In genomic region chr9:92324889-92325268, GRCh38 we compare ENCODE assay signal across 8 cellular contexts. TPM values are rescaled to one million over a fixed set of nuclear protein-coding genes. Genes with fewer than 3 reads are reported as not detected.
DNase-seq lines count a peak whose midpoint lies in the region; ATAC-seq, FAIRE-seq and TF ChIP-seq lines count a peak whose summit lies in the region.

No MANE protein-coding gene starts in this region.

- TSS peak; percentile 79 for BruUV-seq in HepG2 (replicated peaks; lab: Mats Ljungman, UMichigan)

- H3K36me3 ChIP-seq in HepG2 (replicated peaks in 1 of 2; ENCODE audit: control insufficient read depth in 1 of 2, insufficient read depth in 2 of 2, low read length in 2 of 2) (peaks cover 0 to 22% of the 10 kb centered on the region in 2 experiments; a peak in 3 of 5 replicates), thyroid gland (peaks cover 8 to 9% of the 10 kb centered on the region in 2 donors)

- no peak for TF ChIP-seq RAD21 in HepG2 (CRISPR knock-in tag; IDR thresholded peaks at IDR 0.05)

- no peak for FAIRE-seq in HepG2 (lab: Jason Lieb, UNC)

- H3K4me3 Mint-ChIP-seq in brain: peak overlapping the region; percentile 97 to 98 (median 97)

- peaks cover 41% of the 10 kb centered on the region for H3K4me1 Mint-ChIP-seq in brain

- peaks cover 10% of the 10 kb centered on the region for H3K27me3 Mint-ChIP-seq in brain

- H3K9ac ChIP-seq in HepG2 (ENCODE audit: insufficient read depth, low read depth, low read length): peak overlapping the region; percentile 98

- H3K4me1 ChIP-seq in HepG2 (ENCODE audit: insufficient read depth, low read length) (peaks cover 40% of the 10 kb centered on the region), thyroid gland (peaks cover 15 to 16% of the 10 kb centered on the region in 2 donors)

- WGBS in HepG2 (ENCODE audit: low lambda C conversion rate): 4% methylated on average over 12 of the region's 12 CpGs
- 0 to 1% methylated on average over 12 of the region's 12 CpGs for WGBS in thyroid gland, 2 donors

- no peaks in the 10 kb centered on the region; a peak in 1 of 5 replicates for H3K27me3 ChIP-seq in HepG2 (ENCODE audit: control insufficient read depth in 1 of 2, insufficient read depth in 2 of 2, low read length in 2 of 2)
- H3K27me3 ChIP-seq in thyroid gland: no peaks in the 10 kb centered on the region

- H3K36me3 Mint-ChIP-seq in brain: peaks cover 16% of the 10 kb centered on the region

- POLR2A ChIA-PET in HepG2 (lab: Yijun Ruan, JAX): interaction anchor here (0.9 to 2.4 kb wide), 6 partner anchors 11 to 1132 kb away, joined by 3 to 12 read pairs (median 4); partner anchors contain the start of gene IPPK

- peaks cover 29% of the 10 kb centered on the region for H3K79me2 ChIP-seq in HepG2 (ENCODE audit: insufficient read depth, low read length)

- CTCF ChIA-PET in HepG2 (lab: Yijun Ruan, JAX; ENCODE audit: low intra/inter-chr PET ratio, low total read pairs): no interaction called here

- TF ChIP-seq CTCF in brain (conservative IDR thresholded peaks at IDR 0.05) (no peak), HepG2 (CRISPR knock-in tag; IDR thresholded peaks at IDR 0.05) (no peak), thyroid gland (IDR thresholded peaks at IDR 0.05) (no peak)

- H3K27ac ChIP-seq in HepG2 (ENCODE audit: extremely low read length, insufficient read depth, low read length): peak overlapping the region; percentile 96
- peak overlapping the region; percentile 96 to 100 (median 98) for H3K27ac ChIP-seq in thyroid gland

- peak overlapping the region; percentile 84 for H2AFZ ChIP-seq in HepG2 (ENCODE audit: low read length)

- no peaks in the 10 kb centered on the region for H4K20me1 ChIP-seq in HepG2 (ENCODE audit: insufficient read depth, low read length)

- peaks cover 0 to 3% (median 0%) of the 10 kb centered on the region in 5 experiments for H3K9me3 Mint-ChIP-seq in brain

- peak overlapping the region; percentile 94 for H3K4me2 ChIP-seq in HepG2 (ENCODE audit: low read depth, low read length)

- peak; percentile 5 for ATAC-seq in GM18870 (IDR thresholded peaks at IDR 0.05; ENCODE audit: unreplicated experiment)
- peak; percentile 17 for ATAC-seq in HG03342 (IDR thresholded peaks at IDR 0.05; ENCODE audit: unreplicated experiment)
- peak; percentile 71 for ATAC-seq in HepG2

- DNase-seq in HepG2 (ENCODE audit: low spot score): no peak
- no peak for DNase-seq in thyroid gland
- no peak for DNase-seq in CD1c-positive myeloid dendritic cell (ENCODE audit: extremely low spot score)
- no peak for DNase-seq in NK-92 (lab: John Stamatoyannopoulos, UW; ENCODE audit: unreplicated experiment)
- no peak for DNase-seq in HPDE6-E6E7 (ENCODE audit: extremely low spot score)

- peak overlapping the region; percentile 74 to 98 (median 93) for H3K4me3 ChIP-seq in HepG2 (replicated peaks in 1 of 3; ENCODE audit: insufficient read depth in 1 of 3, low read depth in 2 of 3, low read length in 3 of 3)
- H3K4me3 ChIP-seq in thyroid gland (replicated peaks in 1 of 3): peak overlapping the region; percentile 50 to 60 (median 50)

- in situ Hi-C loops in HepG2 (cut with HindIII; ENCODE audit: extremely low pct_ligation_motif_present, low pct_unique_long_range_greater_than_20kb): loop anchor here (10.0 kb wide), 1 partner anchor 310 kb away; no protein-coding TSS in a partner anchor

- H3K9me3 ChIP-seq in HepG2 (ENCODE audit: low read length) (no peaks in the 10 kb centered on the region), thyroid gland (no peaks in the 10 kb centered on the region)

- TF ChIP-seq POLR2A in HepG2 (IDR thresholded peaks at IDR 0.05; ENCODE audit: insufficient read depth in 1 of 2, low read depth in 2 of 2, low read length in 2 of 2): no peak
- TF ChIP-seq POLR2A in thyroid gland (IDR thresholded peaks at IDR 0.05): peak in 1 of 2 donors; percentile 25

- peak overlapping the region; percentile 96 to 99 (median 98) for H3K27ac Mint-ChIP-seq in brain

- TF ChIP-seq EP300 in HepG2 (IDR thresholded peaks at IDR 0.05; ENCODE audit: low read depth in 2 of 2, low read length in 2 of 2): no peak
- TF ChIP-seq EP300 in HepG2 (CRISPR knock-in tag; IDR thresholded peaks at IDR 0.05; ENCODE audit: borderline replicate concordance): no peak

- intact Hi-C loops in HepG2 (cut with micrococcal nuclease; ENCODE audit: unreplicated experiment) (loop anchor here (2.0 kb wide), 1 partner anchor 310 kb away; no protein-coding TSS in a partner anchor), thyroid gland (cut with DNase I) (loop anchor here (5.0 kb wide), 1 partner anchor 467 kb away; no protein-coding TSS in a partner anchor)

RNA-seq across cellular contexts. Expression of gene NOL8, which starts 0.3 kb away (rescaled TPM):
- 8.1 TPM for polyA plus RNA-seq in brain (ENCODE audit: insufficient read depth, low read depth, low replicate concordance)
- total RNA-seq in HepG2 (2016; rRNA removed; fragmentation: Illumina TruSeq; extraction: Trizol): 35.4 and 36.3 TPM in 2 replicates
- total RNA-seq in HepG2 (2016; cell fraction: cytosol; rRNA removed; fragmentation: Illumina TruSeq; extraction: Trizol; ENCODE audit: low read depth): 19.9 and 24.9 TPM in 2 replicates
- total RNA-seq in HepG2 (2016; cell fraction: insoluble cytoplasmic fraction; rRNA removed; fragmentation: Illumina TruSeq; extraction: Trizol): 33.5 and 36.8 TPM in 2 replicates
- total RNA-seq in HepG2 (2016; cell fraction: membrane; rRNA removed; fragmentation: Illumina TruSeq; extraction: Trizol): 14.0 and 17.4 TPM in 2 replicates
- total RNA-seq in HepG2 (2016; cell fraction: nucleus; rRNA removed; fragmentation: Illumina TruSeq; extraction: Trizol): 59.6 and 61.3 TPM in 2 replicates
- polyA plus RNA-seq in HepG2 (2011; rRNA removed): 11.3 and 12.8 TPM in 2 replicates
- polyA plus RNA-seq in HepG2 (2011; cell fraction: cytosol; rRNA removed): 3.3 and 4.5 TPM in 2 replicates
- polyA plus RNA-seq in HepG2 (2011; cell fraction: nucleus; rRNA removed): 27.5 and 32.9 TPM in 2 replicates
- 17.8 and 22.1 TPM in 2 replicates for polyA plus RNA-seq in HepG2 (2012)
- 1.8 and 1.9 TPM in 2 replicates for polyA plus RNA-seq in HepG2 (2016; cell fraction: cytosol; fragmentation: Illumina TruSeq; extraction: Trizol; ENCODE audit: low read depth)
- 34.7 and 35.4 TPM in 2 replicates for polyA plus RNA-seq in HepG2 (2016; cell fraction: insoluble cytoplasmic fraction; fragmentation: Illumina TruSeq; extraction: Trizol; ENCODE audit: low read depth)
- 4.0 and 4.1 TPM in 2 replicates for polyA plus RNA-seq in HepG2 (2016; cell fraction: membrane; fragmentation: Illumina TruSeq; extraction: Trizol; ENCODE audit: low read depth)
- 104 and 110 TPM in 2 replicates for polyA plus RNA-seq in HepG2 (2016; cell fraction: nucleus; fragmentation: Illumina TruSeq; extraction: Trizol; ENCODE audit: insufficient read depth, low read depth)
- 9.2 and 37.1 TPM in 2 replicates for polyA minus RNA-seq in HepG2 (2011; rRNA and poly(A)+ RNA removed; ENCODE audit: low replicate concordance)
- polyA minus RNA-seq in HepG2 (2011; cell fraction: cytosol; rRNA and poly(A)+ RNA removed): 6.8 and 10.6 TPM in 2 replicates
- 71.3 and 97.8 TPM in 2 replicates for polyA minus RNA-seq in HepG2 (2011; cell fraction: nucleus; rRNA and poly(A)+ RNA removed)
- total RNA-seq in thyroid gland: 10 to 100 TPM; 30.0 to 38.2 (median 33.6) TPM

RNA-seq across cellular contexts. Expression of gene CENPP, which starts 0.9 kb away (rescaled TPM):
- 11.2 TPM for polyA plus RNA-seq in brain (ENCODE audit: insufficient read depth, low read depth, low replicate concordance)
- 11.0 and 11.4 TPM in 2 replicates for total RNA-seq in HepG2 (2016; rRNA removed; fragmentation: Illumina TruSeq; extraction: Trizol)
- total RNA-seq in HepG2 (2016; cell fraction: cytosol; rRNA removed; fragmentation: Illumina TruSeq; extraction: Trizol; ENCODE audit: low read depth): 2.3 and 3.3 TPM in 2 replicates
- total RNA-seq in HepG2 (2016; cell fraction: insoluble cytoplasmic fraction; rRNA removed; fragmentation: Illumina TruSeq; extraction: Trizol): 9.2 and 12.7 TPM in 2 replicates
- 6.4 and 7.6 TPM in 2 replicates for total RNA-seq in HepG2 (2016; cell fraction: membrane; rRNA removed; fragmentation: Illumina TruSeq; extraction: Trizol)
- total RNA-seq in HepG2 (2016; cell fraction: nucleus; rRNA removed; fragmentation: Illumina TruSeq; extraction: Trizol): 14.0 and 16.0 TPM in 2 replicates
- polyA plus RNA-seq in HepG2 (2011; rRNA removed): 1.2 and 2.0 TPM in 2 replicates
- polyA plus RNA-seq in HepG2 (2011; cell fraction: cytosol; rRNA removed): 0.59 and 0.67 TPM in 2 replicates
- 0.63 and 0.69 TPM in 2 replicates for polyA plus RNA-seq in HepG2 (2011; cell fraction: nucleus; rRNA removed)
- 2.4 and 3.9 TPM in 2 replicates for polyA plus RNA-seq in HepG2 (2012)
- 3.7 and 4.4 TPM in 2 replicates for polyA plus RNA-seq in HepG2 (2016; cell fraction: cytosol; fragmentation: Illumina TruSeq; extraction: Trizol; ENCODE audit: low read depth)
- polyA plus RNA-seq in HepG2 (2016; cell fraction: insoluble cytoplasmic fraction; fragmentation: Illumina TruSeq; extraction: Trizol; ENCODE audit: low read depth): 9.4 and 13.3 TPM in 2 replicates
- polyA plus RNA-seq in HepG2 (2016; cell fraction: membrane; fragmentation: Illumina TruSeq; extraction: Trizol; ENCODE audit: low read depth): 5.5 and 5.6 TPM in 2 replicates
- 3.7 and 5.9 TPM in 2 replicates for polyA plus RNA-seq in HepG2 (2016; cell fraction: nucleus; fragmentation: Illumina TruSeq; extraction: Trizol; ENCODE audit: insufficient read depth, low read depth)
- 1.3 and 4.8 TPM in 2 replicates for polyA minus RNA-seq in HepG2 (2011; rRNA and poly(A)+ RNA removed; ENCODE audit: low replicate concordance)
- polyA minus RNA-seq in HepG2 (2011; cell fraction: cytosol; rRNA and poly(A)+ RNA removed): 0.79 and 1.3 TPM in 2 replicates
- polyA minus RNA-seq in HepG2 (2011; cell fraction: nucleus; rRNA and poly(A)+ RNA removed): 5.2 and 6.4 TPM in 2 replicates
- 10 to 100 TPM in 1 of 4 donors, 1 to 10 TPM in 3; 1.5 to 11.6 (median 5.5) TPM for total RNA-seq in thyroid gland

RNA-seq across cellular contexts. Expression of gene IARS1, which starts 31.4 kb away (rescaled TPM):
- polyA plus RNA-seq in brain (ENCODE audit: insufficient read depth, low read depth, low replicate concordance) (41.7 TPM), HepG2 (2011; rRNA removed) (55.9 and 58.6 TPM in 2 replicates)
- total RNA-seq in HepG2 (2016; rRNA removed; fragmentation: Illumina TruSeq; extraction: Trizol) (185 and 277 TPM in 2 replicates), thyroid gland (100 to 1,000 TPM in 2 of 4 donors, 10 to 100 TPM in 2; 85.2 to 317 (median 110) TPM)
- total RNA-seq in HepG2 (2016; cell fraction: cytosol; rRNA removed; fragmentation: Illumina TruSeq; extraction: Trizol; ENCODE audit: low read depth): 84.7 and 106 TPM in 2 replicates
- 179 and 271 TPM in 2 replicates for total RNA-seq in HepG2 (2016; cell fraction: insoluble cytoplasmic fraction; rRNA removed; fragmentation: Illumina TruSeq; extraction: Trizol)
- 78.5 and 86.4 TPM in 2 replicates for total RNA-seq in HepG2 (2016; cell fraction: membrane; rRNA removed; fragmentation: Illumina TruSeq; extraction: Trizol)
- 163 and 177 TPM in 2 replicates for total RNA-seq in HepG2 (2016; cell fraction: nucleus; rRNA removed; fragmentation: Illumina TruSeq; extraction: Trizol)
- polyA plus RNA-seq in HepG2 (2011; cell fraction: cytosol; rRNA removed): 29.6 and 45.6 TPM in 2 replicates
- 139 and 184 TPM in 2 replicates for polyA plus RNA-seq in HepG2 (2011; cell fraction: nucleus; rRNA removed)
- 119 and 136 TPM in 2 replicates for polyA plus RNA-seq in HepG2 (2012)
- polyA plus RNA-seq in HepG2 (2016; cell fraction: cytosol; fragmentation: Illumina TruSeq; extraction: Trizol; ENCODE audit: low read depth): 6.9 and 7.5 TPM in 2 replicates
- polyA plus RNA-seq in HepG2 (2016; cell fraction: insoluble cytoplasmic fraction; fragmentation: Illumina TruSeq; extraction: Trizol; ENCODE audit: low read depth): 143 and 151 TPM in 2 replicates
- polyA plus RNA-seq in HepG2 (2016; cell fraction: membrane; fragmentation: Illumina TruSeq; extraction: Trizol; ENCODE audit: low read depth): 15.1 and 17.8 TPM in 2 replicates
- 120 and 132 TPM in 2 replicates for polyA plus RNA-seq in HepG2 (2016; cell fraction: nucleus; fragmentation: Illumina TruSeq; extraction: Trizol; ENCODE audit: insufficient read depth, low read depth)
- 84.4 and 109 TPM in 2 replicates for polyA minus RNA-seq in HepG2 (2011; rRNA and poly(A)+ RNA removed; ENCODE audit: low replicate concordance)
- 94.4 and 128 TPM in 2 replicates for polyA minus RNA-seq in HepG2 (2011; cell fraction: cytosol; rRNA and poly(A)+ RNA removed)
- 274 and 399 TPM in 2 replicates for polyA minus RNA-seq in HepG2 (2011; cell fraction: nucleus; rRNA and poly(A)+ RNA removed)

Comparison
In these comparisons a context has a peak if more than half of its experiments do, and no peak if none do; other contexts are left out.
1. ATAC-seq: peak in every context shown above with its lines; median percentile 71 in HepG2; 17 in HG03342; 5 in GM18870.